ENCODE assay signal across 1 cellular context in genomic region chr2:86199834-86200177, GRCh38.
A peak's percentile ranks its signal among the peaks of the same experiment; 100 is the strongest.
TF ChIP-seq lines count a peak whose summit lies in the region.

No MANE protein-coding gene starts in this region.

TF ChIP-seq in K562, 482 proteins besides CTCF, POLR2A, EP300 and RAD21 (continued from another document):
- TF ChIP-seq NFATC3 (IDR thresholded peaks at IDR 0.05) (no peak), NR2C1 (IDR thresholded peaks at IDR 0.05) (peak; percentile 3; the same call in 1 of the 2 replicates), NR2C1 (tag; IDR thresholded peaks at IDR 0.05) (peak; percentile 72; the same call in 1 of the 2 replicates), VEZF1 (CRISPR knock-in tag; IDR thresholded peaks at IDR 0.05) (0 out of 2 replicates have a peak, but pooled peaks have one; percentile 12), MAZ (CRISPR knock-in tag; conservative IDR thresholded peaks at IDR 0.05 in 1 of 2, IDR thresholded peaks at IDR 0.05 in 1 of 2) (0 out of 4 replicates have a peak, but pooled peaks of 1 of the 2 experiments have one; percentile 5), HMG20B (CRISPR knock-in tag; IDR thresholded peaks at IDR 0.05) (0 out of 2 replicates have a peak, but pooled peaks have one; percentile 17), NR2C2 (CRISPR knock-in tag; IDR thresholded peaks at IDR 0.05) (no peak), NR2C2 (tag; IDR thresholded peaks at IDR 0.05) (peak; percentile 85)
- TF ChIP-seq, protein P1, sequence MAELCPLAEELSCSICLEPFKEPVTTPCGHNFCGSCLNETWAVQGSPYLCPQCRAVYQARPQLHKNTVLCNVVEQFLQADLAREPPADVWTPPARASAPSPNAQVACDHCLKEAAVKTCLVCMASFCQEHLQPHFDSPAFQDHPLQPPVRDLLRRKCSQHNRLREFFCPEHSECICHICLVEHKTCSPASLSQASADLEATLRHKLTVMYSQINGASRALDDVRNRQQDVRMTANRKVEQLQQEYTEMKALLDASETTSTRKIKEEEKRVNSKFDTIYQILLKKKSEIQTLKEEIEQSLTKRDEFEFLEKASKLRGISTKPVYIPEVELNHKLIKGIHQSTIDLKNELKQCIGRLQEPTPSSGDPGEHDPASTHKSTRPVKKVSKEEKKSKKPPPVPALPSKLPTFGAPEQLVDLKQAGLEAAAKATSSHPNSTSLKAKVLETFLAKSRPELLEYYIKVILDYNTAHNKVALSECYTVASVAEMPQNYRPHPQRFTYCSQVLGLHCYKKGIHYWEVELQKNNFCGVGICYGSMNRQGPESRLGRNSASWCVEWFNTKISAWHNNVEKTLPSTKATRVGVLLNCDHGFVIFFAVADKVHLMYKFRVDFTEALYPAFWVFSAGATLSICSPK (IDR thresholded peaks at IDR 0.05; ENCODE audit: borderline replicate concordance): no peak
